1 cellular context compared by ENCODE assay signal in the genomic region with DNA sequence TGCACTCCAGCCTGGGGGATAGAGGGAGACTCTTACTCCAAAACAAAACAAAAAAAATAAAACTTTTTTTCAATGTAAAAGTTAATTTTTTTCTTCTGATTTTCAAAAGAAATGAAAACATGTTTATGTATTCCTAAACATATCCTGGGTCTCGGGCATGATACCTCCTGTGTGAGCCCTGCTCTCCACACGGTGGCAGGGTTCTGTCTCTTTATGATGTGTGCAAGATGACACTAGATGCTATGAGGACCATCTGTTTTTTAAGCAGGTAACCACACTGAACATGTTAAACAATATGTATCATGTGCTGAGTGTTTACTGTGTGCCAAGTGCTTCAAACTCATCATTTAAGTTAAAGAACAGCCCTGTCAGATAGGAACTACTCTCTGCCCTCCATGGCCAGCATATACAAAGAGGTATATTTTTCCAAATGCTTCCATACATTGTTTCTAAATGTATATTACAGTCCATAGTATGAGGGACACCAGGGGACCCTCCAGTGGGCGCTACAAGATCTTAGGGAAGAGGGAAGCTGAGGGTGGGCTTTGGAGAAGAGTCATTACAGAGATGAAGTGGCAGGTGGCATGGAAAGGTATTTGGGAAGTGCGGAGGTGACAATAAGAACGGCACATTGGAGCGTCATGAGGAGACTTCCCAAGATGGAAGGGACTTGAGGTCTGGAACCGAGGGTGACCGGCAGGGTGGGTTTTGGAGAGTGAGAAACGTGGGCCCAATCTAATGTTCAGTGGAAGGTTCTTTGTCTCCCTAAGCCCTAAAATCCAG.
TF ChIP-seq lines count a peak whose summit lies in the region.

No MANE protein-coding gene starts in this region.

TF ChIP-seq in WTC11, 78 proteins besides CTCF, POLR2A, EP300 and RAD21 (continued from another document):
- TF ChIP-seq, protein P1, sequence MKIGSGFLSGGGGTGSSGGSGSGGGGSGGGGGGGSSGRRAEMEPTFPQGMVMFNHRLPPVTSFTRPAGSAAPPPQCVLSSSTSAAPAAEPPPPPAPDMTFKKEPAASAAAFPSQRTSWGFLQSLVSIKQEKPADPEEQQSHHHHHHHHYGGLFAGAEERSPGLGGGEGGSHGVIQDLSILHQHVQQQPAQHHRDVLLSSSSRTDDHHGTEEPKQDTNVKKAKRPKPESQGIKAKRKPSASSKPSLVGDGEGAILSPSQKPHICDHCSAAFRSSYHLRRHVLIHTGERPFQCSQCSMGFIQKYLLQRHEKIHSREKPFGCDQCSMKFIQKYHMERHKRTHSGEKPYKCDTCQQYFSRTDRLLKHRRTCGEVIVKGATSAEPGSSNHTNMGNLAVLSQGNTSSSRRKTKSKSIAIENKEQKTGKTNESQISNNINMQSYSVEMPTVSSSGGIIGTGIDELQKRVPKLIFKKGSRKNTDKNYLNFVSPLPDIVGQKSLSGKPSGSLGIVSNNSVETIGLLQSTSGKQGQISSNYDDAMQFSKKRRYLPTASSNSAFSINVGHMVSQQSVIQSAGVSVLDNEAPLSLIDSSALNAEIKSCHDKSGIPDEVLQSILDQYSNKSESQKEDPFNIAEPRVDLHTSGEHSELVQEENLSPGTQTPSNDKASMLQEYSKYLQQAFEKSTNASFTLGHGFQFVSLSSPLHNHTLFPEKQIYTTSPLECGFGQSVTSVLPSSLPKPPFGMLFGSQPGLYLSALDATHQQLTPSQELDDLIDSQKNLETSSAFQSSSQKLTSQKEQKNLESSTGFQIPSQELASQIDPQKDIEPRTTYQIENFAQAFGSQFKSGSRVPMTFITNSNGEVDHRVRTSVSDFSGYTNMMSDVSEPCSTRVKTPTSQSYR (CRISPR knock-in tag; IDR thresholded peaks at IDR 0.05) = no peak
- TF ChIP-seq TEAD1 (CRISPR knock-in tag; IDR thresholded peaks at IDR 0.05) (no peak), HMGA2 (CRISPR knock-in tag; IDR thresholded peaks at IDR 0.05) (no peak)
